Comparison of ENCODE assay signal across 15 cellular contexts in genomic region chr7:100022621-100023020, GRCh38. TPM values are rescaled to one million over a fixed set of nuclear protein-coding genes. Genes with fewer than 3 reads are reported as not detected.
A peak's percentile ranks its signal among the peaks of the same experiment; 100 is the strongest.
DNase-seq lines count a peak whose midpoint lies in the region; ATAC-seq and TF ChIP-seq lines count a peak whose summit lies in the region.
"Had no signal": no experiment of that assay in that cellular context is flagged by ENCODE, and none has a peak within 500 bp of the region (broad histone marks: within the 10 kb centered on the region; RNA-seq: fewer than 3 reads in every experiment).

No MANE protein-coding gene starts in this region.

- H3K9me3 ChIP-seq in Caco-2, result no peaks in the 10 kb centered on the region

- H3K36me3 Mint-ChIP-seq in Caco-2 (ENCODE audit: insufficient read depth, unreplicated experiment), result peaks cover 83% of the 10 kb centered on the region
- peaks cover 32% of the 10 kb centered on the region for H3K36me3 Mint-ChIP-seq in activated CD8-positive, alpha-beta memory T cell treated with anti-CD3 and anti-CD28 coated beads, Interleukin-2, amount 10 ng/mL, durations not matched to agents 7 days and 5 days

- H3K4me3 Mint-ChIP-seq in Caco-2 (ENCODE audit: unreplicated experiment), result no peak overlapping the region
- H3K4me3 Mint-ChIP-seq in activated CD8-positive, alpha-beta memory T cell treated with anti-CD3 and anti-CD28 coated beads, Interleukin-2, amount 10 ng/mL, durations not matched to agents 7 days and 5 days, result no peak overlapping the region
- H3K4me3 Mint-ChIP-seq: B cell had no signal

- no peaks in the 10 kb centered on the region for H3K27me3 ChIP-seq in Caco-2 (replicated peaks; ENCODE audit: control insufficient read depth, insufficient read depth, low read length)

- H3K27ac Mint-ChIP-seq in Caco-2 (ENCODE audit: unreplicated experiment), result no peak overlapping the region
- no peak overlapping the region for H3K27ac Mint-ChIP-seq in activated CD8-positive, alpha-beta memory T cell treated with anti-CD3 and anti-CD28 coated beads, Interleukin-2, amount 10 ng/mL, durations not matched to agents 7 days and 5 days
- H3K27ac Mint-ChIP-seq: B cell had no signal

- peaks cover 13% of the 10 kb centered on the region for H3K4me1 Mint-ChIP-seq in Caco-2 (ENCODE audit: low read depth, unreplicated experiment)
- H3K4me1 Mint-ChIP-seq in activated CD8-positive, alpha-beta memory T cell treated with anti-CD3 and anti-CD28 coated beads, Interleukin-2, amount 10 ng/mL, durations not matched to agents 7 days and 5 days, result peaks cover 36% of the 10 kb centered on the region

- H3K4me3 ChIP-seq in Caco-2 (ENCODE audit: low read depth, low read length), result no peak overlapping the region
- H3K4me3 ChIP-seq: SK-N-MC had no signal

- H3K4me1 ChIP-seq in Caco-2, result peaks cover 3% of the 10 kb centered on the region

- CTCF ChIA-PET in Caco-2 (lab: Charles Lee), result interaction anchor here (0.7 to 0.9 kb wide), 2 partner anchors 109 to 1891 kb away, joined by 3 read pairs; no protein-coding TSS in a partner anchor
- CTCF ChIA-PET in activated CD8-positive, alpha-beta memory T cell treated with anti-CD3 and anti-CD28 coated beads, Interleukin-2, amount 10 ng/mL, durations not matched to agents 7 days and 5 days (lab: Charles Lee), result interaction anchor here (0.9 to 2.3 kb wide), 6 partner anchors 9 to 108 kb away, joined by 3 to 8 read pairs (median 4); no protein-coding TSS in a partner anchor

- intact Hi-C loops in Caco-2 (cut with micrococcal nuclease; ENCODE audit: unreplicated experiment), result no loop called here

- H3K27ac ChIP-seq in epithelial cell of prostate, result peak overlapping the region; percentile 94
- H3K27ac ChIP-seq: SK-N-MC had no signal

- no peaks in the 10 kb centered on the region for H3K9me3 Mint-ChIP-seq in Caco-2 (ENCODE audit: unreplicated experiment)
- H3K9me3 Mint-ChIP-seq in activated CD8-positive, alpha-beta memory T cell treated with anti-CD3 and anti-CD28 coated beads, Interleukin-2, amount 10 ng/mL, durations not matched to agents 7 days and 5 days (ENCODE audit: low read depth), result no peaks in the 10 kb centered on the region

- TF ChIP-seq CTCF in Caco-2 (IDR thresholded peaks at IDR 0.05; ENCODE audit: insufficient read depth in 1 of 2, low read depth in 1 of 2, low read length in 1 of 2, severe bottlenecking in 1 of 2, unreplicated experiment in 1 of 2) (no peak), omental fat pad (IDR thresholded peaks at IDR 0.05) (no peak)

- H3K36me3 ChIP-seq in Caco-2 (ENCODE audit: control insufficient read depth, insufficient read depth, low read length), result peaks cover 2% of the 10 kb centered on the region; the same call in 1 of the 2 replicates

- ATAC-seq in omental fat pad (ENCODE audit: low FRiP score) (peak; percentile 70), SK-N-SH treated with all-trans-retinoic acid at 6 μM for 48 hours (no peak), GM18517 (IDR thresholded peaks at IDR 0.05; ENCODE audit: unreplicated experiment) (no peak)
- ATAC-seq in activated CD8-positive, alpha-beta memory T cell treated with anti-CD3 and anti-CD28 coated beads, Interleukin-2, amount 10 ng/mL, durations not matched to agents 7 days and 5 days, result no peak

- H3K27me3 Mint-ChIP-seq in Caco-2 (ENCODE audit: insufficient read depth, unreplicated experiment), result no peaks in the 10 kb centered on the region
- H3K27me3 Mint-ChIP-seq in activated CD8-positive, alpha-beta memory T cell treated with anti-CD3 and anti-CD28 coated beads, Interleukin-2, amount 10 ng/mL, durations not matched to agents 7 days and 5 days, result no peaks in the 10 kb centered on the region
- H3K27me3 Mint-ChIP-seq: B cell had no signal

- DNase-seq in Caco-2, result peak; percentile 64 to 71
- DNase-seq in NCI-H2107 treated with DMSO at 0.1 percent for 48 hours (lab: John Stamatoyannopoulos, UW; ENCODE audit: unreplicated experiment), result peak; percentile 18
- DNase-seq in epithelial cell of prostate (ENCODE audit: low read depth, low spot score), result peak; percentile 90
- DNase-seq in omental fat pad (ENCODE audit: low spot score), result no peak
- DNase-seq in stimulated activated CD4-positive, alpha-beta T cell treated with anti-CD3 and anti-CD28 coated beads, Interleukin-4, amount 100 ng/mL, for 24 hours, result no peak
- no peak for DNase-seq in activated CD8-positive, alpha-beta memory T cell treated with anti-CD3 and anti-CD28 coated beads, Interleukin-2, amount 10 ng/mL, durations not matched to agents 7 days and 5 days
- DNase-seq: cortex of kidney, KBM-7, NCI-H187 treated with DMSO at 0.1 percent for 48 hours had no signal

- no TSS peak for BruUV-seq in Caco-2 (replicated peaks; lab: Mats Ljungman, UMichigan)

- POLR2A ChIA-PET in Caco-2 (lab: Charles Lee), result interaction anchor here (0.9 kb wide), 1 partner anchor 58 kb away, joined by 3 read pairs; no protein-coding TSS in a partner anchor

TF ChIP-seq in SK-N-SH treated with all-trans-retinoic acid at 6 μM for 48 hours, 23 proteins besides CTCF, POLR2A, EP300 and RAD21 (continues in another document):
- no peak for TF ChIP-seq ZNF70 (CRISPR knock-in tag; IDR thresholded peaks at IDR 0.05)
- no peak for TF ChIP-seq SNAI2 (CRISPR knock-in tag; IDR thresholded peaks at IDR 0.05)
- TF ChIP-seq PPARA (CRISPR knock-in tag; IDR thresholded peaks at IDR 0.05; ENCODE audit: borderline replicate concordance), result no peak
- no peak for TF ChIP-seq ZFP30 (CRISPR knock-in tag; IDR thresholded peaks at IDR 0.05)
- no peak for TF ChIP-seq TSHZ2 (CRISPR knock-in tag; IDR thresholded peaks at IDR 0.05)
- no peak for TF ChIP-seq ZFP3 (CRISPR knock-in tag; IDR thresholded peaks at IDR 0.05)
- no peak for TF ChIP-seq ARNTL (CRISPR knock-in tag; IDR thresholded peaks at IDR 0.05; ENCODE audit: borderline replicate concordance, low read depth)
- TF ChIP-seq ZC3H10 (CRISPR knock-in tag; IDR thresholded peaks at IDR 0.05), result no peak
- TF ChIP-seq BACH2 (CRISPR knock-in tag; IDR thresholded peaks at IDR 0.05; ENCODE audit: borderline replicate concordance), result no peak
- TF ChIP-seq GLIS3 (CRISPR knock-in tag; IDR thresholded peaks at IDR 0.05), result no peak
- no peak for TF ChIP-seq TOX (CRISPR knock-in tag; IDR thresholded peaks at IDR 0.05; ENCODE audit: borderline replicate concordance)
- TF ChIP-seq OSR1 (CRISPR knock-in tag; IDR thresholded peaks at IDR 0.05), result no peak
- no peak for TF ChIP-seq PATZ1 (CRISPR knock-in tag; IDR thresholded peaks at IDR 0.05; ENCODE audit: borderline replicate concordance)
- no peak for TF ChIP-seq ESRRG (CRISPR knock-in tag; IDR thresholded peaks at IDR 0.05)
- TF ChIP-seq TCF4 (CRISPR knock-in tag; IDR thresholded peaks at IDR 0.05; ENCODE audit: borderline replicate concordance), result no peak

RNA-seq across cellular contexts. Expression of gene ZKSCAN1, which starts 7.2 kb away (rescaled TPM):
- total RNA-seq in Caco-2 (2022) (44.8 and 47.5 TPM in 2 replicates), omental fat pad (10 to 100 TPM; 21.5 to 34.5 (median 28.0) TPM)
- 10 to 100 TPM; 55.5 to 58.6 TPM for total RNA-seq in activated CD8-positive, alpha-beta memory T cell treated with anti-CD3 and anti-CD28 coated beads, Interleukin-2, amount 10 ng/mL, durations not matched to agents 7 days and 5 days

RNA-seq across cellular contexts. Expression of gene ZSCAN21, which starts 27.0 kb away (rescaled TPM):
- total RNA-seq in Caco-2 (2022) (15.2 and 16.7 TPM in 2 replicates), omental fat pad (10 to 100 TPM; 11.4 to 14.7 (median 12.4) TPM)
- total RNA-seq in activated CD8-positive, alpha-beta memory T cell treated with anti-CD3 and anti-CD28 coated beads, Interleukin-2, amount 10 ng/mL, durations not matched to agents 7 days and 5 days, result 1 to 10 TPM; 5.6 to 7.9 TPM

RNA-seq across cellular contexts. Expression of gene AZGP1, which starts 46.8 kb away (rescaled TPM):
- total RNA-seq in Caco-2 (2022) (not detected in 2 replicates), omental fat pad (100 to 1,000 TPM in 1 of 4 donors, 10 to 100 TPM in 3; 70.9 to 155 (median 92.1) TPM)
- not detected for total RNA-seq in activated CD8-positive, alpha-beta memory T cell treated with anti-CD3 and anti-CD28 coated beads, Interleukin-2, amount 10 ng/mL, durations not matched to agents 7 days and 5 days
- total RNA-seq: B cell, mononuclear cell, pulmonary artery endothelial cell had no signal

RNA-seq across cellular contexts. Expression of gene ZNF3, which starts 58.9 kb away (rescaled TPM):
- total RNA-seq in Caco-2 (2022) (37.8 and 41.1 TPM in 2 replicates), omental fat pad (10 to 100 TPM; 14.5 to 25.4 (median 17.9) TPM)
- total RNA-seq in activated CD8-positive, alpha-beta memory T cell treated with anti-CD3 and anti-CD28 coated beads, Interleukin-2, amount 10 ng/mL, durations not matched to agents 7 days and 5 days, result 10 to 100 TPM; 21.2 to 24.1 TPM

Comparison
In these comparisons a context has a peak if more than half of its experiments do, and no peak if none do; other contexts are left out.
1. DNase-seq: peak in Caco-2 (2 of 2), NCI-H2107 treated with DMSO at 0.1 percent for 48 hours (single experiment) and epithelial cell of prostate (single experiment); none in omental fat pad (single experiment), stimulated activated CD4-positive, alpha-beta T cell treated with anti-CD3 and anti-CD28 coated beads, Interleukin-4, amount 100 ng/mL, for 24 hours (single experiment) and activated CD8-positive, alpha-beta memory T cell treated with anti-CD3 and anti-CD28 coated beads, Interleukin-2, amount 10 ng/mL, durations not matched to agents 7 days and 5 days (single experiment).
2. RNA of gene AZGP1, which starts 46.8 kb away (total RNA-seq): 70.9 to 155 TPM in omental fat pad; not detected in Caco-2 and not detected in activated CD8-positive, alpha-beta memory T cell treated with anti-CD3 and anti-CD28 coated beads, Interleukin-2, amount 10 ng/mL, durations not matched to agents 7 days and 5 days; every median in the first group is over 10 times any median in the second.